Comparison of ENCODE assay signal across 11 cellular contexts in genomic region chr10:48463318-48464003, GRCh38.
A peak's percentile ranks its signal among the peaks of the same experiment; 100 is the strongest.
DNase-seq lines count a peak whose midpoint lies in the region; ATAC-seq and TF ChIP-seq lines count a peak whose summit lies in the region.
"Had no signal": no experiment of that assay in that cellular context is flagged by ENCODE, and none has a peak within 500 bp of the region (broad histone marks: within the 10 kb centered on the region; RNA-seq: fewer than 3 reads in every experiment).

No MANE protein-coding gene starts in this region.

- no peak overlapping the region for H3K27ac ChIP-seq in HEK293 (ENCODE audit: extremely low read depth, low read depth, low read length)
- H3K27ac ChIP-seq in effector memory CD4-positive, alpha-beta T cell (ENCODE audit: insufficient read depth, low read length, poor library complexity, severe bottlenecking): no peak overlapping the region
- H3K27ac ChIP-seq: tibial artery had no signal

- no peak for TF ChIP-seq POLR2A in erythroblast (IDR thresholded peaks at IDR 0.05; ENCODE audit: low read length)

- no peak overlapping the region for H3K4me3 Mint-ChIP-seq in nephron
- H3K4me3 Mint-ChIP-seq in activated T-helper 2 cell treated with anti-CD3 and anti-CD28 coated beads, Interferon-gamma antibody, Interleukin-2, Interleukin-4, amounts not matched to agents 10 μg/mL and 5 μg/mL and 100 μg/mL, durations not matched to agents 14 hours and 24 hours and 36 hours (ENCODE audit: low read depth): no peak overlapping the region

- DNase-seq in Ammon's horn (ENCODE audit: low spot score) (peak; percentile 38), erythroblast (lab: John Stamatoyannopoulos, UW) (peak; percentile 54 to 68), NK-92 (lab: John Stamatoyannopoulos, UW; ENCODE audit: unreplicated experiment) (no peak)
- DNase-seq in effector memory CD4-positive, alpha-beta T cell: no peak
- DNase-seq in activated T-helper 2 cell treated with anti-CD3 and anti-CD28 coated beads, Interferon-gamma antibody, Interleukin-2, Interleukin-4, amounts not matched to agents 10 μg/mL and 5 μg/mL and 100 μg/mL, durations not matched to agents 14 hours and 24 hours and 36 hours (ENCODE audit: low spot score): no peak
- DNase-seq: activated CD4-positive, alpha-beta T cell treated with anti-CD3 and anti-CD28 coated beads, Interleukin-2, amount 50 U/mL, for 1 hour; NCI-H1930; tibial artery had no signal

- TF ChIP-seq CTCF in HEK293 (tag by site-specific recombination; IDR thresholded peaks at IDR 0.05) (no peak), nephron (IDR thresholded peaks at IDR 0.05; ENCODE audit: unreplicated experiment in 3 of 3) (no peak)

- intact Hi-C loops in activated T-helper 2 cell treated with anti-CD3 and anti-CD28 coated beads, Interferon-gamma antibody, Interleukin-2, Interleukin-4, amounts not matched to agents 10 μg/mL and 5 μg/mL and 100 μg/mL, durations not matched to agents 14 hours and 24 hours and 36 hours (cut with micrococcal nuclease): no loop called here

- H3K27me3 Mint-ChIP-seq in nephron (ENCODE audit: low read depth): peaks cover 4% of the 10 kb centered on the region
- H3K27me3 Mint-ChIP-seq in activated T-helper 2 cell treated with anti-CD3 and anti-CD28 coated beads, Interferon-gamma antibody, Interleukin-2, Interleukin-4, amounts not matched to agents 10 μg/mL and 5 μg/mL and 100 μg/mL, durations not matched to agents 14 hours and 24 hours and 36 hours (ENCODE audit: low read depth): no peaks in the 10 kb centered on the region

- POLR2A ChIA-PET in HEK293 (lab: Yijun Ruan, JAX): interaction anchor here (0.8 kb wide), 1 partner anchor 19 kb away, joined by 3 read pairs; no protein-coding TSS in a partner anchor

- no peaks in the 10 kb centered on the region for H3K27me3 ChIP-seq in effector memory CD4-positive, alpha-beta T cell (replicated peaks; ENCODE audit: control insufficient read depth, insufficient read depth, low read length, poor library complexity, severe bottlenecking)

- no peaks in the 10 kb centered on the region for H3K4me1 ChIP-seq in HEK293 (ENCODE audit: control insufficient read depth, insufficient read depth, low read length)
- H3K4me1 ChIP-seq in effector memory CD4-positive, alpha-beta T cell (ENCODE audit: control insufficient read depth, insufficient read depth, low read length, poor library complexity, severe bottlenecking): no peaks in the 10 kb centered on the region

- CTCF ChIA-PET in HEK293 (lab: Yijun Ruan, JAX): no interaction called here

- H3K9me3 Mint-ChIP-seq in nephron: no peaks in the 10 kb centered on the region
- no peaks in the 10 kb centered on the region for H3K9me3 Mint-ChIP-seq in activated T-helper 2 cell treated with anti-CD3 and anti-CD28 coated beads, Interferon-gamma antibody, Interleukin-2, Interleukin-4, amounts not matched to agents 10 μg/mL and 5 μg/mL and 100 μg/mL, durations not matched to agents 14 hours and 24 hours and 36 hours

- no peaks in the 10 kb centered on the region for H3K36me3 ChIP-seq in HEK293 (ENCODE audit: control insufficient read depth in 2 of 2, insufficient read depth in 1 of 2, low read length in 2 of 2)
- H3K36me3 ChIP-seq in effector memory CD4-positive, alpha-beta T cell (ENCODE audit: control insufficient read depth, insufficient read depth, low read length): no peaks in the 10 kb centered on the region
- H3K36me3 ChIP-seq: tibial artery had no signal

- no peaks in the 10 kb centered on the region for H3K36me3 Mint-ChIP-seq in nephron (ENCODE audit: low read depth)
- H3K36me3 Mint-ChIP-seq in activated T-helper 2 cell treated with anti-CD3 and anti-CD28 coated beads, Interferon-gamma antibody, Interleukin-2, Interleukin-4, amounts not matched to agents 10 μg/mL and 5 μg/mL and 100 μg/mL, durations not matched to agents 14 hours and 24 hours and 36 hours (ENCODE audit: low read depth): no peaks in the 10 kb centered on the region

- no peak overlapping the region for H3K4me3 ChIP-seq in HEK293 (ENCODE audit: low read depth, low read length)
- no peak overlapping the region for H3K4me3 ChIP-seq in effector memory CD4-positive, alpha-beta T cell (ENCODE audit: insufficient read depth, low read depth, low read length, poor library complexity, severe bottlenecking)
- H3K4me3 ChIP-seq: tibial artery had no signal

- no peak for ATAC-seq in HG02981 (IDR thresholded peaks at IDR 0.05; ENCODE audit: unreplicated experiment)

- H3K27ac Mint-ChIP-seq in nephron: peak overlapping the region; percentile 62 to 89 (median 81)
- no peak overlapping the region for H3K27ac Mint-ChIP-seq in activated T-helper 2 cell treated with anti-CD3 and anti-CD28 coated beads, Interferon-gamma antibody, Interleukin-2, Interleukin-4, amounts not matched to agents 10 μg/mL and 5 μg/mL and 100 μg/mL, durations not matched to agents 14 hours and 24 hours and 36 hours

- H3K4me1 Mint-ChIP-seq in nephron: peaks cover 41% of the 10 kb centered on the region
- peaks cover 3% of the 10 kb centered on the region for H3K4me1 Mint-ChIP-seq in activated T-helper 2 cell treated with anti-CD3 and anti-CD28 coated beads, Interferon-gamma antibody, Interleukin-2, Interleukin-4, amounts not matched to agents 10 μg/mL and 5 μg/mL and 100 μg/mL, durations not matched to agents 14 hours and 24 hours and 36 hours (ENCODE audit: low read depth)

- no peaks in the 10 kb centered on the region for H3K9me3 ChIP-seq in HEK293 (ENCODE audit: control insufficient read depth, insufficient read depth, low read depth, low read length)
- H3K9me3 ChIP-seq in effector memory CD4-positive, alpha-beta T cell (ENCODE audit: control insufficient read depth, low read length): no peaks in the 10 kb centered on the region
- H3K9me3 ChIP-seq: tibial artery had no signal

TF ChIP-seq in HEK293, 187 proteins besides CTCF, POLR2A, EP300 and RAD21:
- TF ChIP-seq HOXD13 (CRISPR knock-in tag; IDR thresholded peaks at IDR 0.05; ENCODE audit: borderline replicate concordance) (no peak), KLF9 (tag by site-specific recombination; IDR thresholded peaks at IDR 0.05; ENCODE audit: low read depth) (no peak), KLF1 (tag by site-specific recombination; IDR thresholded peaks at IDR 0.05) (peak; percentile 78), ZNF341 (tag by site-specific recombination; IDR thresholded peaks at IDR 0.05; ENCODE audit: low read depth) (peak; percentile 27; the same call in 1 of the 2 replicates), ZIC2 (tag by site-specific recombination; IDR thresholded peaks at IDR 0.05) (peak; percentile 63), WT1 (tag by site-specific recombination; IDR thresholded peaks at IDR 0.05) (peak; percentile 47; the same call in 1 of the 2 replicates), ZNF404 (tag by site-specific recombination; IDR thresholded peaks at IDR 0.05) (no peak)

Comparison
In these comparisons a context has a peak if more than half of its experiments do, and no peak if none do; other contexts are left out.
1. DNase-seq: peak in Ammon's horn (single experiment) and erythroblast (2 of 2); none in effector memory CD4-positive, alpha-beta T cell (0 of 3), NK-92 (single experiment) and activated T-helper 2 cell treated with anti-CD3 and anti-CD28 coated beads, Interferon-gamma antibody, Interleukin-2, Interleukin-4, amounts not matched to agents 10 μg/mL and 5 μg/mL and 100 μg/mL, durations not matched to agents 14 hours and 24 hours and 36 hours (single experiment).